1 cellular context compared by ENCODE assay signal in genomic region chr20:19784511-19785172, GRCh38.
TF ChIP-seq lines count a peak whose summit lies in the region.

No MANE protein-coding gene starts in this region.

TF ChIP-seq in HCT116, 20 proteins besides CTCF, POLR2A, EP300 and RAD21 (continued from another document):
- TF ChIP-seq REST (IDR thresholded peaks at IDR 0.05; ENCODE audit: low read depth), result no peak
